ENCODE assay signal across 1 cellular context in the genomic region with DNA sequence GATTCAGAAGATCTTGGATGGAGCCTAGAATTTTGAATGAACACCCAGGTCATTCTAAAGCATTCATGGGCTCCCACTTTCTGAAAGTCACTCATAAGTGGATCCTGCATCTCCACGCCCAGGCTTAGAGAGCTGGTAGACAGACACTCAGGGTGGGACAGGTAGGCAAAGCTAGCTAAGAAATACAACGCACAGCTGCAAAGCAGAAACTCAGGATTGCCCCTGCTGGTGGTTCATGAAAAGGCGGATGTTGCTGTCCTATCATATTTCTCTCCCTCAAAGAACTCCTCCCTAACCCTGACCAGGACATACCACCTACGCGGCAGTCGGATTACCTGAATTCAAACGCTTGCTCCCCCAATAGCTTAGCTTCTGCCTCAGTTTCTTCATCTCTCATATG.
TF ChIP-seq lines count a peak whose summit lies in the region.

No MANE protein-coding gene starts in this region.

TF ChIP-seq in K562, 482 proteins besides CTCF, POLR2A, EP300 and RAD21 (continued from another document):
- TF ChIP-seq, protein P1, sequence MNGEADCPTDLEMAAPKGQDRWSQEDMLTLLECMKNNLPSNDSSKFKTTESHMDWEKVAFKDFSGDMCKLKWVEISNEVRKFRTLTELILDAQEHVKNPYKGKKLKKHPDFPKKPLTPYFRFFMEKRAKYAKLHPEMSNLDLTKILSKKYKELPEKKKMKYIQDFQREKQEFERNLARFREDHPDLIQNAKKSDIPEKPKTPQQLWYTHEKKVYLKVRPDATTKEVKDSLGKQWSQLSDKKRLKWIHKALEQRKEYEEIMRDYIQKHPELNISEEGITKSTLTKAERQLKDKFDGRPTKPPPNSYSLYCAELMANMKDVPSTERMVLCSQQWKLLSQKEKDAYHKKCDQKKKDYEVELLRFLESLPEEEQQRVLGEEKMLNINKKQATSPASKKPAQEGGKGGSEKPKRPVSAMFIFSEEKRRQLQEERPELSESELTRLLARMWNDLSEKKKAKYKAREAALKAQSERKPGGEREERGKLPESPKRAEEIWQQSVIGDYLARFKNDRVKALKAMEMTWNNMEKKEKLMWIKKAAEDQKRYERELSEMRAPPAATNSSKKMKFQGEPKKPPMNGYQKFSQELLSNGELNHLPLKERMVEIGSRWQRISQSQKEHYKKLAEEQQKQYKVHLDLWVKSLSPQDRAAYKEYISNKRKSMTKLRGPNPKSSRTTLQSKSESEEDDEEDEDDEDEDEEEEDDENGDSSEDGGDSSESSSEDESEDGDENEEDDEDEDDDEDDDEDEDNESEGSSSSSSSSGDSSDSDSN (IDR thresholded peaks at IDR 0.05; ENCODE audit: borderline replicate concordance in 1 of 2, low read depth in 2 of 2, low read length in 2 of 2) = no peak
- TF ChIP-seq SMARCB1 (IDR thresholded peaks at IDR 0.05; ENCODE audit: insufficient read length, low read depth) = no peak
- TF ChIP-seq, protein P2, sequence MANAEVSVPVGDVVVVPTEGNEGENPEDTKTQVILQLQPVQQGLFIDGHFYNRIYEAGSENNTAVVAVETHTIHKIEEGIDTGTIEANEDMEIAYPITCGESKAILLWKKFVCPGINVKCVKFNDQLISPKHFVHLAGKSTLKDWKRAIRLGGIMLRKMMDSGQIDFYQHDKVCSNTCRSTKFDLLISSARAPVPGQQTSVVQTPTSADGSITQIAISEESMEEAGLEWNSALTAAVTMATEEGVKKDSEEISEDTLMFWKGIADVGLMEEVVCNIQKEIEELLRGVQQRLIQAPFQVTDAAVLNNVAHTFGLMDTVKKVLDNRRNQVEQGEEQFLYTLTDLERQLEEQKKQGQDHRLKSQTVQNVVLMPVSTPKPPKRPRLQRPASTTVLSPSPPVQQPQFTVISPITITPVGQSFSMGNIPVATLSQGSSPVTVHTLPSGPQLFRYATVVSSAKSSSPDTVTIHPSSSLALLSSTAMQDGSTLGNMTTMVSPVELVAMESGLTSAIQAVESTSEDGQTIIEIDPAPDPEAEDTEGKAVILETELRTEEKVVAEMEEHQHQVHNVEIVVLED (CRISPR knock-in tag; IDR thresholded peaks at IDR 0.05) = no peak
- TF ChIP-seq, protein P3, sequence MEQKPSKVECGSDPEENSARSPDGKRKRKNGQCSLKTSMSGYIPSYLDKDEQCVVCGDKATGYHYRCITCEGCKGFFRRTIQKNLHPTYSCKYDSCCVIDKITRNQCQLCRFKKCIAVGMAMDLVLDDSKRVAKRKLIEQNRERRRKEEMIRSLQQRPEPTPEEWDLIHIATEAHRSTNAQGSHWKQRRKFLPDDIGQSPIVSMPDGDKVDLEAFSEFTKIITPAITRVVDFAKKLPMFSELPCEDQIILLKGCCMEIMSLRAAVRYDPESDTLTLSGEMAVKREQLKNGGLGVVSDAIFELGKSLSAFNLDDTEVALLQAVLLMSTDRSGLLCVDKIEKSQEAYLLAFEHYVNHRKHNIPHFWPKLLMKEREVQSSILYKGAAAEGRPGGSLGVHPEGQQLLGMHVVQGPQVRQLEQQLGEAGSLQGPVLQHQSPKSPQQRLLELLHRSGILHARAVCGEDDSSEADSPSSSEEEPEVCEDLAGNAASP (IDR thresholded peaks at IDR 0.05) = no peak
- no peak for TF ChIP-seq ZNF830 (CRISPR knock-in tag; IDR thresholded peaks at IDR 0.05)
- TF ChIP-seq LCOR (CRISPR knock-in tag; IDR thresholded peaks at IDR 0.05) = no peak
- TF ChIP-seq EGR1 (conservative IDR thresholded peaks at IDR 0.05) = no peak
- TF ChIP-seq SMAD3 (CRISPR knock-in tag; conservative IDR thresholded peaks at IDR 0.05) = no peak
